ENCODE assay signal across 8 cellular contexts in genomic region chr4:98996056-98996941, GRCh38. TPM values are rescaled to one million over a fixed set of nuclear protein-coding genes. Genes with fewer than 3 reads are reported as not detected.
A peak's percentile ranks its signal among the peaks of the same experiment; 100 is the strongest.
DNase-seq lines count a peak whose midpoint lies in the region; ATAC-seq and TF ChIP-seq lines count a peak whose summit lies in the region.

No MANE protein-coding gene starts in this region.

- peaks cover 39% of the 10 kb centered on the region for H3K4me1 ChIP-seq in CD4-positive, alpha-beta memory T cell (ENCODE audit: insufficient read depth, low read length)

- ATAC-seq in GM19043 (IDR thresholded peaks at IDR 0.05; ENCODE audit: low read depth, unreplicated experiment) (peak; percentile 2), SK-N-SH treated with all-trans-retinoic acid at 6 μM for 48 hours (peak; percentile 4; the same call in 2 of the 3 replicates)

- peak in 2 of 5 donors; percentile 4 to 11 for DNase-seq in CD4-positive, alpha-beta memory T cell
- peak; percentile 9 for DNase-seq in HS-5 (ENCODE audit: low read depth)
- peak; percentile 28 for DNase-seq in dermis blood vessel endothelial cell
- peak; percentile 23 to 27 for DNase-seq in lung microvascular endothelial cell (ENCODE audit: low read depth in 2 of 2)
- peak in 7 of 49 donors; percentile 0 to 64 (median 31) for DNase-seq in substantia nigra (lab: John Stamatoyannopoulos, UW)
- no peak for DNase-seq in GDM1 (lab: John Stamatoyannopoulos, UW)

- peaks cover 0 to 4% of the 10 kb centered on the region in 2 donors for H3K36me3 Mint-ChIP-seq in CD4-positive, alpha-beta memory T cell

- peak overlapping the region; percentile 61 for H3K27ac ChIP-seq in CD4-positive, alpha-beta memory T cell (ENCODE audit: low read depth, low read length)
- peak overlapping the region; percentile 79 for H3K27ac ChIP-seq in substantia nigra (ENCODE audit: low read depth, low read length, poor library complexity, severe bottlenecking)

- no peaks in the 10 kb centered on the region for H3K27me3 ChIP-seq in CD4-positive, alpha-beta memory T cell (ENCODE audit: insufficient read depth, low read length)

- CTCF ChIA-PET in CD4-positive, alpha-beta memory T cell (lab: Charles Lee; ENCODE audit: partially characterized antibody), result interaction anchor here (0.9 to 9.7 kb wide), 31 partner anchors 10 to 952 kb away, joined by 3 to 373 read pairs (median 10); partner anchors contain the start of genes ADH5, DNAJB14, EIF4E and STPG2

- no peaks in the 10 kb centered on the region for H3K27me3 Mint-ChIP-seq in CD4-positive, alpha-beta memory T cell

- H3K36me3 ChIP-seq in CD4-positive, alpha-beta memory T cell (ENCODE audit: insufficient read depth, low read length), result no peaks in the 10 kb centered on the region

- H3K4me3 Mint-ChIP-seq in CD4-positive, alpha-beta memory T cell, result peak overlapping the region; percentile 78 to 88 (median 85)

- no peaks in the 10 kb centered on the region for H3K9me3 Mint-ChIP-seq in CD4-positive, alpha-beta memory T cell

- POLR2A ChIA-PET in CD4-positive, alpha-beta memory T cell (lab: Charles Lee; ENCODE audit: partially characterized antibody), result interaction anchor here (1.0 to 5.3 kb wide), 17 partner anchors 10 to 950 kb away, joined by 3 to 80 read pairs (median 10); partner anchors contain the start of genes ADH5, DNAJB14, EIF4E and LAMTOR3

- H3K4me1 Mint-ChIP-seq in CD4-positive, alpha-beta memory T cell, result peaks cover 26 to 55% (median 40%) of the 10 kb centered on the region in 4 donors

- no peaks in the 10 kb centered on the region for H3K9me3 ChIP-seq in CD4-positive, alpha-beta memory T cell (ENCODE audit: control insufficient read depth in 1 of 2, low read length in 2 of 2)

- H3K27ac Mint-ChIP-seq in CD4-positive, alpha-beta memory T cell, result peak overlapping the region; percentile 33 to 89 (median 70)

- H3K4me3 ChIP-seq in CD4-positive, alpha-beta memory T cell (ENCODE audit: low read length in 2 of 2), result peak overlapping the region; percentile 49 to 80

- intact Hi-C loops in CD4-positive, alpha-beta memory T cell (cut with micrococcal nuclease), result loop anchor here (5.0 to 10.0 kb wide), 4 partner anchors 549 to 956 kb away; partner anchors contain the start of genes DAPP1, H2AZ1 and LAMTOR3

TF ChIP-seq in SK-N-SH treated with all-trans-retinoic acid at 6 μM for 48 hours, 23 proteins besides CTCF, POLR2A, EP300 and RAD21:
- TF ChIP-seq SNAI2 (CRISPR knock-in tag; IDR thresholded peaks at IDR 0.05) (no peak), TOX (CRISPR knock-in tag; IDR thresholded peaks at IDR 0.05; ENCODE audit: borderline replicate concordance) (no peak), ZNF565 (CRISPR knock-in tag; conservative IDR thresholded peaks at IDR 0.05; ENCODE audit: low read depth) (no peak), ISL1 (CRISPR knock-in tag; IDR thresholded peaks at IDR 0.05) (no peak), ZFP30 (CRISPR knock-in tag; IDR thresholded peaks at IDR 0.05) (no peak), RARB (CRISPR knock-in tag; IDR thresholded peaks at IDR 0.05) (no peak), PPARA (CRISPR knock-in tag; IDR thresholded peaks at IDR 0.05; ENCODE audit: borderline replicate concordance) (no peak), CSRNP3 (CRISPR knock-in tag; IDR thresholded peaks at IDR 0.05) (no peak), BACH2 (CRISPR knock-in tag; IDR thresholded peaks at IDR 0.05; ENCODE audit: borderline replicate concordance) (no peak), ZNF8 (CRISPR knock-in tag; IDR thresholded peaks at IDR 0.05) (no peak), POU6F1 (CRISPR knock-in tag; IDR thresholded peaks at IDR 0.05; ENCODE audit: borderline replicate concordance, low read depth) (no peak), ARNTL (CRISPR knock-in tag; IDR thresholded peaks at IDR 0.05; ENCODE audit: borderline replicate concordance, low read depth) (no peak)
- TF ChIP-seq, protein P1, sequence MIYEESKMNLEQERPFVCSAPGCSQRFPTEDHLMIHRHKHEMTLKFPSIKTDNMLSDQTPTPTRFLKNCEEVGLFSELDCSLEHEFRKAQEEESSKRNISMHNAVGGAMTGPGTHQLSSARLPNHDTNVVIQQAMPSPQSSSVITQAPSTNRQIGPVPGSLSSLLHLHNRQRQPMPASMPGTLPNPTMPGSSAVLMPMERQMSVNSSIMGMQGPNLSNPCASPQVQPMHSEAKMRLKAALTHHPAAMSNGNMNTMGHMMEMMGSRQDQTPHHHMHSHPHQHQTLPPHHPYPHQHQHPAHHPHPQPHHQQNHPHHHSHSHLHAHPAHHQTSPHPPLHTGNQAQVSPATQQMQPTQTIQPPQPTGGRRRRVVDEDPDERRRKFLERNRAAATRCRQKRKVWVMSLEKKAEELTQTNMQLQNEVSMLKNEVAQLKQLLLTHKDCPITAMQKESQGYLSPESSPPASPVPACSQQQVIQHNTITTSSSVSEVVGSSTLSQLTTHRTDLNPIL (CRISPR knock-in tag; IDR thresholded peaks at IDR 0.05; ENCODE audit: low read depth), result no peak

RNA-seq across cellular contexts. Expression of gene METAP1, which starts 0.8 kb away (rescaled TPM):
- 10 to 100 TPM; 36.4 to 36.7 TPM for total RNA-seq in CD4-positive, alpha-beta memory T cell
- 10 to 100 TPM; 33.5 to 33.6 TPM for polyA plus RNA-seq in CD4-positive, alpha-beta memory T cell
- total RNA-seq in dermis blood vessel endothelial cell (24.7 and 37.3 TPM in 2 replicates), lung microvascular endothelial cell (17.3 and 17.9 TPM in 2 replicates)
